In genomic region chr5:40828690-40829661, GRCh38 we compare ENCODE assay signal across 1 cellular context.
TF ChIP-seq lines count a peak whose summit lies in the region.

No MANE protein-coding gene starts in this region.

TF ChIP-seq in HepG2, 621 proteins besides CTCF, POLR2A, EP300 and RAD21:
- TF ChIP-seq POLR2G (IDR thresholded peaks at IDR 0.05; ENCODE audit: low read depth, low read length) (peak; percentile 40), ZC3H4 (CRISPR knock-in tag; IDR thresholded peaks at IDR 0.05; ENCODE audit: borderline replicate concordance) (0 out of 2 replicates have a peak, but pooled peaks have one; percentile 17), AHR (CRISPR knock-in tag; IDR thresholded peaks at IDR 0.05) (no peak), RBM22 (optimal IDR thresholded peaks at IDR 0.05; ENCODE audit: low read length) (peak; percentile 67), ZNF329 (CRISPR knock-in tag; IDR thresholded peaks at IDR 0.05; ENCODE audit: low read depth) (no peak), ZNF414 (CRISPR knock-in tag; IDR thresholded peaks at IDR 0.05) (no peak), SP140L (CRISPR knock-in tag; IDR thresholded peaks at IDR 0.05; ENCODE audit: borderline replicate concordance) (no peak), HNF1B (CRISPR knock-in tag; IDR thresholded peaks at IDR 0.05) (no peak), XBP1 (CRISPR knock-in tag; IDR thresholded peaks at IDR 0.05) (no peak), ZFP1 (CRISPR knock-in tag; IDR thresholded peaks at IDR 0.05) (no peak), DR1 (CRISPR knock-in tag; IDR thresholded peaks at IDR 0.05) (no peak), CBFB (CRISPR knock-in tag; IDR thresholded peaks at IDR 0.05) (no peak), ZIK1 (CRISPR knock-in tag; IDR thresholded peaks at IDR 0.05; ENCODE audit: borderline replicate concordance, low read depth) (no peak), CEBPB (IDR thresholded peaks at IDR 0.05; ENCODE audit: borderline replicate concordance, low read depth, low read length) (no peak), KDM3A (CRISPR knock-in tag; IDR thresholded peaks at IDR 0.05; ENCODE audit: low read depth) (no peak), ZBTB3 (CRISPR knock-in tag; IDR thresholded peaks at IDR 0.05; ENCODE audit: borderline replicate concordance, low read depth) (no peak), ADNP (CRISPR knock-in tag; IDR thresholded peaks at IDR 0.05) (no peak), ZNF841 (CRISPR knock-in tag; IDR thresholded peaks at IDR 0.05; ENCODE audit: borderline replicate concordance) (no peak), REL (CRISPR knock-in tag; conservative IDR thresholded peaks at IDR 0.05) (no peak), ZNF543 (CRISPR knock-in tag; IDR thresholded peaks at IDR 0.05) (no peak), POLR2AphosphoS5 (IDR thresholded peaks at IDR 0.05; ENCODE audit: low read depth, low read length) (peak; percentile 18), HMG20B (CRISPR knock-in tag; conservative IDR thresholded peaks at IDR 0.05) (no peak), ATF7-NPFF (CRISPR knock-in tag; IDR thresholded peaks at IDR 0.05; ENCODE audit: low read depth) (no peak), ZNF879 (CRISPR knock-in tag; IDR thresholded peaks at IDR 0.05) (no peak), TERF1 (CRISPR knock-in tag; IDR thresholded peaks at IDR 0.05) (no peak), ZKSCAN1 (IDR thresholded peaks at IDR 0.05; ENCODE audit: low read length) (peak; percentile 92), HNF1A (IDR thresholded peaks at IDR 0.05; ENCODE audit: low read depth) (no peak), HNF1A (CRISPR knock-in tag; IDR thresholded peaks at IDR 0.05; ENCODE audit: borderline replicate concordance) (no peak), FOXC1 (CRISPR knock-in tag; IDR thresholded peaks at IDR 0.05; ENCODE audit: borderline replicate concordance) (no peak), POGK (CRISPR knock-in tag; conservative IDR thresholded peaks at IDR 0.05) (no peak), ZNF883 (CRISPR knock-in tag; IDR thresholded peaks at IDR 0.05; ENCODE audit: not compliant biosample characterization) (no peak), ZNF496 (CRISPR knock-in tag; IDR thresholded peaks at IDR 0.05; ENCODE audit: insufficient replicate concordance) (no peak), SSRP1 (CRISPR knock-in tag; IDR thresholded peaks at IDR 0.05) (peak; percentile 83; the same call in 1 of the 2 replicates), MAZ (IDR thresholded peaks at IDR 0.05; ENCODE audit: borderline replicate concordance, low read depth, low read length) (no peak), MAZ (CRISPR knock-in tag; IDR thresholded peaks at IDR 0.05; ENCODE audit: low read depth) (no peak), CENPT (CRISPR knock-in tag; IDR thresholded peaks at IDR 0.05; ENCODE audit: low read depth) (no peak), U2AF2 (IDR thresholded peaks at IDR 0.05; ENCODE audit: low read depth, low read length) (no peak), ZNF337 (CRISPR knock-in tag; IDR thresholded peaks at IDR 0.05; ENCODE audit: borderline replicate concordance, low read depth) (no peak), KMT2B (CRISPR knock-in tag; IDR thresholded peaks at IDR 0.05) (no peak), ZNF740 (CRISPR knock-in tag; IDR thresholded peaks at IDR 0.05) (no peak), E2F2 (CRISPR knock-in tag; IDR thresholded peaks at IDR 0.05; ENCODE audit: borderline replicate concordance) (no peak), ZNF232 (CRISPR knock-in tag; IDR thresholded peaks at IDR 0.05; ENCODE audit: borderline replicate concordance) (no peak), POLR2AphosphoS2 (IDR thresholded peaks at IDR 0.05; ENCODE audit: low read depth, low read length) (peak; percentile 37; the same call in 1 of the 2 replicates), ZNF674 (CRISPR knock-in tag; IDR thresholded peaks at IDR 0.05; ENCODE audit: low read depth) (no peak), XRCC5 (optimal IDR thresholded peaks at IDR 0.05; ENCODE audit: low read length) (no peak), PAF1 (CRISPR knock-in tag; IDR thresholded peaks at IDR 0.05) (peak; percentile 41; the same call in 1 of the 2 replicates), ZNF326 (CRISPR knock-in tag; IDR thresholded peaks at IDR 0.05; ENCODE audit: borderline replicate concordance) (no peak), RBFOX2 (IDR thresholded peaks at IDR 0.05; ENCODE audit: low read depth, low read length) (peak; percentile 71), ZBTB44 (CRISPR knock-in tag; IDR thresholded peaks at IDR 0.05) (no peak), MTA3 (CRISPR knock-in tag; IDR thresholded peaks at IDR 0.05) (no peak)
